8 cellular contexts compared by ENCODE assay signal in genomic region chr5:1799602-1800469, GRCh38. TPM values are rescaled to one million over a fixed set of nuclear protein-coding genes. Genes with fewer than 3 reads are reported as not detected.
A peak's percentile ranks its signal among the peaks of the same experiment; 100 is the strongest.
DNase-seq lines count a peak whose midpoint lies in the region; ATAC-seq and TF ChIP-seq lines count a peak whose summit lies in the region.

TSS of gene MRPL36 (minus strand) at chr5:1799837. CDS start at chr5:1798935, 902 bp downstream.

- peak; percentile 12; the same call in 1 of the 2 replicates for TF ChIP-seq CTCF in BJ (IDR thresholded peaks at IDR 0.05; ENCODE audit: insufficient read depth, low read depth, low read length)

- ATAC-seq in GM19351 (IDR thresholded peaks at IDR 0.05; ENCODE audit: unreplicated experiment) (peak; percentile 46), HG03565 (IDR thresholded peaks at IDR 0.05; ENCODE audit: unreplicated experiment) (peak; percentile 45)

- H3K27me3 ChIP-seq in BJ (ENCODE audit: control insufficient read depth, insufficient read depth, low read length), result no peaks in the 10 kb centered on the region

- H3K4me3 ChIP-seq in BJ (ENCODE audit: low read depth, low read length), result peak within 1 kb of the TSS; percentile 90

- peaks cover 27% of the 10 kb centered on the region for H3K36me3 ChIP-seq in BJ (ENCODE audit: control insufficient read depth, insufficient read depth, low read length)

- POLR2A ChIA-PET in BJ (lab: Charles Lee), result no interaction called here

- DNase-seq in BJ (ENCODE audit: low read depth), result no peak
- DNase-seq in NCI-H774 (lab: John Stamatoyannopoulos, UW), result peak; percentile 98
- peak; percentile 80 to 89 for DNase-seq in activated CD4-positive, alpha-beta T cell treated with anti-CD3 and anti-CD28 coated beads, Interleukin-2, amount 50 U/mL, for 24 hours (ENCODE audit: low read depth in 1 of 2, low spot score in 1 of 2)
- DNase-seq in dedifferentiated amniotic fluid mesenchymal stem cell (ENCODE audit: extremely low spot score), result peak; percentile 75
- DNase-seq in left kidney (ENCODE audit: low read depth, low spot score), result peak; percentile 98
- DNase-seq in stimulated activated CD4-positive, alpha-beta T cell treated with anti-CD3 and anti-CD28 coated beads, Interleukin-1b, Interleukin-23, amount 100 ng/mL, for 48 hours, result peak; percentile 92

- CTCF ChIA-PET in BJ (lab: Yijun Ruan, JAX), result interaction anchor here (0.7 to 1.4 kb wide), 3 partner anchors 29 to 843 kb away, joined by 3 read pairs; no protein-coding TSS in a partner anchor

RNA-seq across cellular contexts. Expression of gene MRPL36, which starts in this region (rescaled TPM):
- polyA plus RNA-seq in BJ (2011; rRNA removed), result 67.9 and 92.3 TPM in 2 replicates
- 16.6 and 22.0 TPM in 2 replicates for polyA minus RNA-seq in BJ (2011; rRNA and poly(A)+ RNA removed)
